25 cellular contexts compared by ENCODE assay signal in the genomic region with DNA sequence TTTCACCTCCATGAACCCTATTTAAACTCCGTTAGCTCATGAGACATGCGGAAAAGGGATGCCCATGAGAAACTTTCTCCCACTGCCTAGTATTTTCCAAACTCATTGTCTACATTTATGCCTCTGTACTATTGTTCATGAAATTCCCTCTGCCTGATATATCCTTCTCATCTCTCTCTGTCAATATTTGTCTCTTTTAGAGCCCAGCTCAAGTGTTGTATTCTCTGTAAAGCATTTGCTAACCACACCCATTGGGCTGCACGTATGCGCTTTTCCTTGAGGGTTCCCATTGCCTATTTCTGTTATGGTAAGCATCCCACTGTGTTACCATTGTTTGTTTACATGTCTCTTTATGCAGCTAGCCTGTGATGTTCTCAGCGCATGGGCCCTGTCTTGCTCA.
"Had no signal": no experiment of that assay in that cellular context is flagged by ENCODE, and none has a peak within 500 bp of the region (broad histone marks: within the 10 kb centered on the region; RNA-seq: fewer than 3 reads in every experiment).

No MANE protein-coding gene starts in this region.

- ATAC-seq: gastroesophageal sphincter; left cardiac atrium; naive thymus-derived CD8-positive, alpha-beta T cell; psoas muscle had no signal

- DNase-seq: activated CD4-positive, alpha-beta T cell treated with anti-CD3 and anti-CD28 coated beads for 4 hours; activated CD4-positive, alpha-beta T cell treated with anti-CD3 and anti-CD28 coated beads, Interleukin-2, amount 50 U/mL, for 4 hours; activated effector memory CD4-positive, alpha-beta T cell treated with Interleukin-2 at 50 U/mL for 16 hours; activated naive CD4-positive, alpha-beta T cell treated with Interleukin-2 at 50 U/mL for 16 hours; activated naive CD8-positive, alpha-beta T cell treated with anti-CD3 and anti-CD28 coated beads for 36 hours; activated T-cell treated with anti-CD3 and anti-CD28 coated beads for 4 hours; adrenal gland; aorta; cerebellar nuclear complex; dorsolateral prefrontal cortex; effector memory CD4-positive, alpha-beta T cell; head of caudate nucleus; hippocampal formation; left cardiac atrium; naive thymus-derived CD8-positive, alpha-beta T cell; occipital lobe; psoas muscle; spleen; stimulated activated naive CD4-positive, alpha-beta T cell treated with Interleukin-2 at 50 U/mL for 16 hours had no signal

- H3K4me3 ChIP-seq: adrenal gland, cardiac muscle cell, coronary artery, dorsolateral prefrontal cortex, gastroesophageal sphincter, neural progenitor cell, psoas muscle, spleen, tibial nerve had no signal

- H3K36me3 ChIP-seq: adrenal gland, cardiac muscle cell, gastroesophageal sphincter, neural progenitor cell, spleen, tibial nerve had no signal

- H3K4me1 ChIP-seq: adrenal gland, parathyroid adenoma, psoas muscle had no signal

- H3K9me3 ChIP-seq: adrenal gland, gastroesophageal sphincter, psoas muscle, spleen, tibial nerve had no signal
